In genomic region chr18:80177128-80177527, GRCh38 we compare ENCODE assay signal across 24 cellular contexts.
DNase-seq lines count a peak whose midpoint lies in the region; FAIRE-seq and TF ChIP-seq lines count a peak whose summit lies in the region.
"Had no signal": no experiment of that assay in that cellular context is flagged by ENCODE, and none has a peak within 500 bp of the region (broad histone marks: within the 10 kb centered on the region; RNA-seq: fewer than 3 reads in every experiment).

No MANE protein-coding gene starts in this region.

- DNase-seq in NCI-H2081 treated with DMSO at 0.1 percent for 48 hours (lab: John Stamatoyannopoulos, UW) (no peak), DMS153 treated with DMSO at 0.1 percent for 48 hours (lab: John Stamatoyannopoulos, UW; ENCODE audit: unreplicated experiment) (no peak), frontal cortex (ENCODE audit: low spot score in 2 of 2) (no peak), KBM-7 (no peak)
- DNase-seq: 8988T, ACHN, BE2C, DMS79, EL, GDM1, HCEC 1CT, Karpas-422, NCI-H1436, NCI-H187 treated with DMSO at 0.1 percent for 48 hours, NCI-H446, NCI-H524 treated with DMSO at 0.1 percent for 48 hours, NCI-H774, SK-N-SH had no signal

- FAIRE-seq in frontal cortex (lab: Jason Lieb, UNC) = no peak
- FAIRE-seq: GM12878, H1 had no signal

- H3K4me1 Mint-ChIP-seq in brain (peaks cover 35% of the 10 kb centered on the region), nephron (peaks cover 25% of the 10 kb centered on the region)

- peaks cover 0 to 7% (median 0%) of the 10 kb centered on the region in 5 experiments for H3K9me3 Mint-ChIP-seq in brain
- no peaks in the 10 kb centered on the region for H3K9me3 Mint-ChIP-seq in nephron

- H3K27ac Mint-ChIP-seq in brain (peak overlapping the region; percentile 13 to 97 (median 55)), nephron (peak overlapping the region; percentile 57 to 93 (median 76))

- no peaks in the 10 kb centered on the region for H3K36me3 ChIP-seq in HEK293 (ENCODE audit: control insufficient read depth in 2 of 2, insufficient read depth in 1 of 2, low read length in 2 of 2)
- H3K36me3 ChIP-seq: BE2C had no signal

- in situ Hi-C loops in KBM-7 (cut with MboI; ENCODE audit: low pct_unique_long_range_greater_than_20kb, low sequenced_read_pairs) = no loop called here

- TF ChIP-seq CTCF in C4-2B (conservative IDR thresholded peaks at IDR 0.05) = no peak
- TF ChIP-seq CTCF in HEK293 (tag by site-specific recombination; IDR thresholded peaks at IDR 0.05) = no peak
- no peak for TF ChIP-seq CTCF in brain (conservative IDR thresholded peaks at IDR 0.05)
- TF ChIP-seq CTCF in nephron (IDR thresholded peaks at IDR 0.05; ENCODE audit: unreplicated experiment in 3 of 3) = no peak

- no peaks in the 10 kb centered on the region for H3K9me3 ChIP-seq in HEK293 (ENCODE audit: control insufficient read depth, insufficient read depth, low read depth, low read length)
- H3K9me3 ChIP-seq: BE2C, SK-N-SH had no signal

- H3K27me3 Mint-ChIP-seq in brain = peaks cover 4% of the 10 kb centered on the region
- no peaks in the 10 kb centered on the region for H3K27me3 Mint-ChIP-seq in nephron (ENCODE audit: low read depth)

- H3K27ac ChIP-seq in C4-2B (peak overlapping the region; percentile 11; the same call in 1 of the 2 replicates), HEK293 (ENCODE audit: extremely low read depth, low read depth, low read length) (no peak overlapping the region)

- no peaks in the 10 kb centered on the region for H3K4me1 ChIP-seq in HEK293 (ENCODE audit: control insufficient read depth, insufficient read depth, low read length)
- H3K4me1 ChIP-seq: BE2C had no signal

- CTCF ChIA-PET in HEK293 (lab: Yijun Ruan, JAX) = no interaction called here

- no peak overlapping the region for H3K4me3 ChIP-seq in HEK293 (ENCODE audit: low read depth, low read length)
- H3K4me3 ChIP-seq: GM12878 had no signal

- H3K36me3 Mint-ChIP-seq in brain = peaks cover 10% of the 10 kb centered on the region
- peaks cover 3% of the 10 kb centered on the region for H3K36me3 Mint-ChIP-seq in nephron (ENCODE audit: low read depth)

- H3K4me3 Mint-ChIP-seq in brain = no peak overlapping the region
- H3K4me3 Mint-ChIP-seq in nephron = peak overlapping the region in 1 of 3 experiments; percentile 22

- POLR2A ChIA-PET in HEK293 (lab: Yijun Ruan, JAX) = no interaction called here

TF ChIP-seq in HEK293, 187 proteins besides CTCF, POLR2A, EP300 and RAD21:
- TF ChIP-seq, protein P1, sequence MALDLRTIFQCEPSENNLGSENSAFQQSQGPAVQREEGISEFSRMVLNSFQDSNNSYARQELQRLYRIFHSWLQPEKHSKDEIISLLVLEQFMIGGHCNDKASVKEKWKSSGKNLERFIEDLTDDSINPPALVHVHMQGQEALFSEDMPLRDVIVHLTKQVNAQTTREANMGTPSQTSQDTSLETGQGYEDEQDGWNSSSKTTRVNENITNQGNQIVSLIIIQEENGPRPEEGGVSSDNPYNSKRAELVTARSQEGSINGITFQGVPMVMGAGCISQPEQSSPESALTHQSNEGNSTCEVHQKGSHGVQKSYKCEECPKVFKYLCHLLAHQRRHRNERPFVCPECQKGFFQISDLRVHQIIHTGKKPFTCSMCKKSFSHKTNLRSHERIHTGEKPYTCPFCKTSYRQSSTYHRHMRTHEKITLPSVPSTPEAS (tag by site-specific recombination; IDR thresholded peaks at IDR 0.05) = peak; percentile 95
- TF ChIP-seq BCL11A (tag by site-specific recombination; IDR thresholded peaks at IDR 0.05; ENCODE audit: low read depth) = no peak
